In the genomic region with DNA sequence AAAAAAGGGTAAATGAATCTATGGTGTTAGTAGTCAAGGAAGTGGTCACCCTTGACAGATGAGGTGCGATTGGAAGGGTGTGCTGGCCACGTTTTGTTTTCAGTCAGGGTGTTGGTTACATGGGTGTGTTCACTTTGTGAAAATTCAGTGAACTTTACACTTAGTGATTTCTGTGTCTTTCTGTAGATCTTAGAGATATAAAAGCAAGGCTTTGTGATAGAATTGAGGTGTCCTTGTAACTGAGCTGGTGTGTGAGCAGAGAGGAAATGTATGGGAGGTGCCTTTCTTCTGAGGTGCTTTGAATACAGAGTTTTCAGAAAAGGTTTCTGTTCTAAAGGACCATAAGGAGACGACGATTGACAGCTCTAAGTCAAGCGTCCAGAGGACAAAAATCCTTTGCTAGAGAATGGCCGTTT, we compare ENCODE assay signal across 8 cellular contexts.
DNase-seq lines count a peak whose midpoint lies in the region; ATAC-seq lines count a peak whose summit lies in the region.

No MANE protein-coding gene starts in this region.

- H3K27ac Mint-ChIP-seq in naive thymus-derived CD8-positive, alpha-beta T cell = peak overlapping the region; percentile 74 to 98 (median 92)

- H3K36me3 Mint-ChIP-seq in naive thymus-derived CD8-positive, alpha-beta T cell = peaks cover 0 to 22% (median 9%) of the 10 kb centered on the region in 3 donors

- H3K4me1 Mint-ChIP-seq in naive thymus-derived CD8-positive, alpha-beta T cell = peaks cover 44 to 87% (median 84%) of the 10 kb centered on the region in 4 donors

- no peaks in the 10 kb centered on the region for H3K27me3 Mint-ChIP-seq in naive thymus-derived CD8-positive, alpha-beta T cell

- POLR2A ChIA-PET in naive thymus-derived CD8-positive, alpha-beta T cell (lab: Charles Lee) = interaction anchor here (0.5 to 1.3 kb wide), 9 partner anchors 48 to 91 kb away, joined by 3 to 8 read pairs (median 4); partner anchors contain the start of gene SAMD3

- DNase-seq in T-helper 22 cell (ENCODE audit: low read depth) = peak; percentile 5
- peak in 9 of 10 donors; percentile 12 to 91 (median 79) for DNase-seq in naive thymus-derived CD8-positive, alpha-beta T cell
- DNase-seq in head of caudate nucleus = no peak
- no peak for DNase-seq in putamen (ENCODE audit: low spot score)
- no peak for DNase-seq in cerebellar nuclear complex (lab: John Stamatoyannopoulos, UW)
- no peak for DNase-seq in NCI-H1105 treated with DMSO at 0.1 percent for 48 hours (lab: John Stamatoyannopoulos, UW)

- ATAC-seq in GM18511 (IDR thresholded peaks at IDR 0.05; ENCODE audit: unreplicated experiment) (peak; percentile 82), HG02610 (IDR thresholded peaks at IDR 0.05; ENCODE audit: unreplicated experiment) (peak; percentile 91)
- ATAC-seq in naive thymus-derived CD8-positive, alpha-beta T cell = peak; percentile 89 to 92

- intact Hi-C loops in head of caudate nucleus (cut with DNase I) = no loop called here

- no peaks in the 10 kb centered on the region for H3K9me3 Mint-ChIP-seq in naive thymus-derived CD8-positive, alpha-beta T cell

- H3K4me3 Mint-ChIP-seq in naive thymus-derived CD8-positive, alpha-beta T cell = peak overlapping the region; percentile 46 to 83 (median 66)

Comparison
In these comparisons a context has a peak if more than half of its experiments do, and no peak if none do; other contexts are left out.
1. DNase-seq: peak in T-helper 22 cell (single experiment) and naive thymus-derived CD8-positive, alpha-beta T cell (9 of 10); none in head of caudate nucleus (0 of 42), putamen (single experiment), cerebellar nuclear complex (0 of 2) and NCI-H1105 treated with DMSO at 0.1 percent for 48 hours (single experiment).
2. Peak in every context shown above with its lines, with median percentiles within 50 percentile points of each other: ATAC-seq.